29 cellular contexts compared by ENCODE assay signal in genomic region chr2:120777170-120777751, GRCh38. TPM values are rescaled to one million over a fixed set of nuclear protein-coding genes. Genes with fewer than 3 reads are reported as not detected.
"Had no signal": no experiment of that assay in that cellular context is flagged by ENCODE, and none has a peak within 500 bp of the region (broad histone marks: within the 10 kb centered on the region; RNA-seq: fewer than 3 reads in every experiment).

No MANE protein-coding gene starts in this region.

- H3K27ac ChIP-seq: epithelial cell of prostate, esophagus squamous epithelium, ovary, prostate gland, uterus had no signal

- H3K4me2 ChIP-seq: smooth muscle cell had no signal

- DNase-seq: activated CD4-positive, alpha-beta T cell treated with anti-CD3 and anti-CD28 coated beads, Interleukin-2, amount 50 U/mL, for 1 hour; activated CD4-positive, CD25-positive, alpha-beta regulatory T cell treated with anti-CD3 and anti-CD28 coated beads, Interleukin-2, amount 50 U/mL, for 72 hours; activated CD8-positive, alpha-beta T cell treated with anti-CD3 and anti-CD28 coated beads for 36 hours; activated naive CD8-positive, alpha-beta T cell treated with anti-CD3 and anti-CD28 coated beads, Interleukin-2, amount 50 U/mL, for 24 hours; activated T-cell treated with anti-CD3 and anti-CD28 coated beads, Interleukin-2, amount 50 U/mL, for 48 hours; amygdala; dermis blood vessel endothelial cell; effector CD4-positive, alpha-beta T cell; esophagus squamous epithelium; foreskin melanocyte; mammary epithelial cell; midbrain; retina; stimulated activated CD4-positive, alpha-beta T cell treated with anti-CD3 and anti-CD28 coated beads, Interleukin-1b, Interleukin-23, amount 100 ng/mL, for 48 hours; stimulated activated CD4-positive, alpha-beta T cell treated with anti-CD3 and anti-CD28 coated beads, Interleukin-4, amount 100 ng/mL, for 4 hours; stimulated activated CD8-positive, alpha-beta memory T cell treated with anti-CD3 and anti-CD28 coated beads, Interleukin-4, amount 100 ng/mL, for 48 hours; stimulated activated naive CD8-positive, alpha-beta T cell treated with anti-CD3 and anti-CD28 coated beads, Interleukin-15, amount 100 ng/mL, for 72 hours; substantia nigra; T-helper 17 cell; T1000; uterus had no signal

- H3K4me3 ChIP-seq: esophagus squamous epithelium, ovary, prostate gland, smooth muscle cell, uterus had no signal

- FAIRE-seq: colon, endometrium had no signal

- ATAC-seq: activated CD8-positive, alpha-beta T cell treated with anti-CD3 and anti-CD28 coated beads for 36 hours; activated naive CD8-positive, alpha-beta T cell treated with anti-CD3 and anti-CD28 coated beads, Interleukin-2, amount 50 U/mL, for 24 hours; naive thymus-derived CD8-positive, alpha-beta T cell; stimulated activated memory B cell treated with anti-CD40 and anti-IgM and Interleukin-4, amounts not matched to agents 10 μg/mL and 1 μg/mL and 100 μg/mL, for 72 hours; stimulated activated naive CD8-positive, alpha-beta T cell treated with anti-CD3 and anti-CD28 coated beads, Interleukin-15, amount 100 ng/mL, for 72 hours; T-helper 17 cell had no signal

- H3K36me3 ChIP-seq: esophagus squamous epithelium, ovary, prostate gland, uterus had no signal

- H3K4me1 ChIP-seq: prostate gland had no signal

- H3K9me3 ChIP-seq: esophagus squamous epithelium, ovary, prostate gland, uterus had no signal

- H3K27me3 ChIP-seq: ovary, uterus had no signal

RNA-seq across cellular contexts. Expression of gene GLI2, which starts 41.6 kb away (rescaled TPM):
- total RNA-seq: activated CD8-positive, alpha-beta T cell treated with anti-CD3 and anti-CD28 coated beads for 36 hours; naive thymus-derived CD8-positive, alpha-beta T cell; T-helper 17 cell had no signal
- polyA plus RNA-seq: naive thymus-derived CD8-positive, alpha-beta T cell had no signal
